ENCODE assay signal across 1 cellular context in genomic region chr1:55775007-55775406, GRCh38.
TF ChIP-seq lines count a peak whose summit lies in the region.

No MANE protein-coding gene starts in this region.

TF ChIP-seq in SK-N-SH, 30 proteins besides CTCF, POLR2A, EP300 and RAD21 (continued from another document):
- no peak for TF ChIP-seq USF1 (IDR thresholded peaks at IDR 0.05; ENCODE audit: borderline replicate concordance, low read depth)
- TF ChIP-seq MEF2A (IDR thresholded peaks at IDR 0.05; ENCODE audit: borderline replicate concordance, low read depth), result no peak
- TF ChIP-seq PBX3 (IDR thresholded peaks at IDR 0.05), result no peak
